In genomic region chr10:59384761-59385160, GRCh38 we compare ENCODE assay signal across 19 cellular contexts. TPM values are rescaled to one million over a fixed set of nuclear protein-coding genes. Genes with fewer than 3 reads are reported as not detected.
DNase-seq lines count a peak whose midpoint lies in the region; FAIRE-seq and TF ChIP-seq lines count a peak whose summit lies in the region.
"Had no signal": no experiment of that assay in that cellular context is flagged by ENCODE, and none has a peak within 500 bp of the region (broad histone marks: within the 10 kb centered on the region; RNA-seq: fewer than 3 reads in every experiment).

No MANE protein-coding gene starts in this region.

- 50 to 57% (median 51%) methylated on average over 3 of the region's 3 CpGs for WGBS in small intestine, 3 donors

- H3K4me1 ChIP-seq in small intestine (ENCODE audit: control insufficient read depth in 2 of 2, insufficient read depth in 1 of 2, low read depth in 1 of 2, low read length in 1 of 2) = peaks cover 0 to 2% of the 10 kb centered on the region in 2 donors

- no peaks in the 10 kb centered on the region for H3K36me3 ChIP-seq in brain microvascular endothelial cell (replicated peaks)
- no peaks in the 10 kb centered on the region for H3K36me3 ChIP-seq in small intestine (ENCODE audit: control insufficient read depth in 2 of 2, insufficient read depth in 2 of 2, low read length in 2 of 2)

- no peak for FAIRE-seq in small intestine (lab: Jason Lieb, UNC)
- FAIRE-seq: G401.6, GM12892, H1 had no signal

- in situ Hi-C loops in brain microvascular endothelial cell (cut with HindIII; ENCODE audit: low pct_ligation_motif_present, low sequenced_read_pairs) = no loop called here

- H3K27me3 ChIP-seq in brain microvascular endothelial cell (replicated peaks) (no peaks in the 10 kb centered on the region), small intestine (ENCODE audit: control insufficient read depth in 2 of 2, insufficient read depth in 2 of 2, low read length in 2 of 2) (no peaks in the 10 kb centered on the region)

- DNase-seq in Kasumi-1 (lab: John Stamatoyannopoulos, UW) (peak; percentile 12 to 32), RPMI7951 (ENCODE audit: low read depth) (peak; percentile 16), brain microvascular endothelial cell (peak; percentile 46), DMS53 (lab: John Stamatoyannopoulos, UW) (no peak), small intestine (no peak), NCI-H146 treated with DMSO at 0.1 percent for 48 hours (lab: John Stamatoyannopoulos, UW; ENCODE audit: unreplicated experiment) (no peak)
- DNase-seq: C1 segment of cervical spinal cord; Calu3; CD4-positive, alpha-beta memory T cell; COR-L47; DND-41; GM23248; H7; HCEC 1CT had no signal

- H3K27ac ChIP-seq in brain microvascular endothelial cell (no peak overlapping the region), small intestine (ENCODE audit: low read depth in 1 of 2, low read length in 1 of 2) (no peak overlapping the region)
- H3K27ac ChIP-seq: GM23248 had no signal

- TF ChIP-seq CTCF in brain microvascular endothelial cell (IDR thresholded peaks at IDR 0.05; ENCODE audit: low read depth, low read length, missing control alignments) = no peak

- H3K9me3 ChIP-seq in small intestine (ENCODE audit: control insufficient read depth, low read depth) = no peaks in the 10 kb centered on the region

- no peak overlapping the region for H3K4me3 ChIP-seq in brain microvascular endothelial cell (ENCODE audit: low read depth, low read length)
- no peak overlapping the region for H3K4me3 ChIP-seq in small intestine (ENCODE audit: low read depth in 1 of 2, low read length in 2 of 2)
- H3K4me3 ChIP-seq: GM23248 had no signal

RNA-seq across cellular contexts. Expression of gene FAM13C, which starts 22.4 kb away (rescaled TPM):
- 3.4 and 4.1 TPM in 2 replicates for total RNA-seq in RPMI7951 (2014; rRNA removed; shearing (Covaris generic))
- 1 to 10 TPM in 2 of 3 donors, not detected in 1; 1.1 to 3.3 TPM for polyA plus RNA-seq in small intestine
- total RNA-seq: A172; Calu3; CD4-positive, alpha-beta memory T cell had no signal
- polyA plus RNA-seq: BJ; CD4-positive, alpha-beta memory T cell had no signal

Comparison
In these comparisons a context has a peak if more than half of its experiments do, and no peak if none do; other contexts are left out.
1. DNase-seq: peak in Kasumi-1 (2 of 2), RPMI7951 (single experiment) and brain microvascular endothelial cell (single experiment); none in DMS53 (single experiment), small intestine (single experiment) and NCI-H146 treated with DMSO at 0.1 percent for 48 hours (single experiment).